ENCODE assay signal across 15 cellular contexts in genomic region chr7:3272691-3273141, GRCh38. TPM values are rescaled to one million over a fixed set of nuclear protein-coding genes. Genes with fewer than 3 reads are reported as not detected.
DNase-seq lines count a peak whose midpoint lies in the region; ATAC-seq, FAIRE-seq and TF ChIP-seq lines count a peak whose summit lies in the region.
"Had no signal": no experiment of that assay in that cellular context is flagged by ENCODE, and none has a peak within 500 bp of the region (broad histone marks: within the 10 kb centered on the region; RNA-seq: fewer than 3 reads in every experiment).

No MANE protein-coding gene starts in this region.

- H3K9ac ChIP-seq in SK-N-SH = no peak overlapping the region

- no peak for TF ChIP-seq RAD21 in SK-N-SH (IDR thresholded peaks at IDR 0.05; ENCODE audit: low read length)

- H3K4me3 ChIP-seq in SK-N-SH (ENCODE audit: low read depth in 2 of 2, low read length in 1 of 2) (no peak overlapping the region), fibroblast of mammary gland (ENCODE audit: control insufficient read depth, low read depth, low read length) (no peak overlapping the region), BE2C (ENCODE audit: low read depth, low read length) (no peak overlapping the region)
- H3K4me3 ChIP-seq: GM23338, K562, smooth muscle cell had no signal

- WGBS in SK-N-SH (ENCODE audit: low lambda C conversion rate) = 11% methylated on average over 2 of the region's 2 CpGs

- no peaks in the 10 kb centered on the region for H3K36me3 ChIP-seq in SK-N-SH (replicated peaks in 1 of 2; ENCODE audit: control insufficient read depth in 1 of 2, insufficient read depth in 2 of 2, low read length in 1 of 2)
- H3K36me3 ChIP-seq in BE2C = no peaks in the 10 kb centered on the region

- POLR2A ChIA-PET in SK-N-SH (lab: Yijun Ruan, JAX) = interaction anchor here (1.4 kb wide), 1 partner anchor 27 kb away, joined by 5 read pairs; no protein-coding TSS in a partner anchor

- H3F3A ChIP-seq in SK-N-SH (replicated peaks; ENCODE audit: insufficient read depth) = no peaks in the 10 kb centered on the region

- no peak for ATAC-seq in SK-N-SH treated with all-trans-retinoic acid at 6 μM for 48 hours
- no peak for ATAC-seq in left colon
- ATAC-seq: GM23338, K562 had no signal

- no peak overlapping the region for H3K27ac ChIP-seq in SK-N-SH (ENCODE audit: low read depth in 2 of 2, low read length in 1 of 2)

- DNase-seq in SK-N-SH (no peak), RPMI7951 (ENCODE audit: low read depth) (peak; percentile 99), fibroblast of mammary gland (ENCODE audit: low read depth) (peak; percentile 94), urothelium cell line (ENCODE audit: low spot score) (peak; percentile 91), left colon (no peak), BE2C (no peak)
- DNase-seq in activated CD4-positive, CD25-positive, alpha-beta regulatory T cell (lab: John Stamatoyannopoulos, UW) = no peak
- DNase-seq: activated T-cell treated with anti-CD3 and anti-CD28 coated beads, Interleukin-2, amount 50 U/mL, for 1 hour; head of caudate nucleus; NK-92 treated with Interleukin-12 subunit alpha and Interleukin-12 subunit beta, amount 100 ng/mL, for 24 hours; T-helper 2 cell had no signal

- CTCF ChIA-PET in SK-N-SH (lab: Yijun Ruan, JAX) = interaction anchor here (0.8 to 3.3 kb wide), 7 partner anchors 8 to 386 kb away, joined by 3 to 13 read pairs (median 5); partner anchors contain the start of gene SDK1

- intact Hi-C loops in left colon (cut with DNase I, micrococcal nuclease) = no loop called here

- TF ChIP-seq CTCF in SK-N-SH (IDR thresholded peaks at IDR 0.05) (no peak), fibroblast of mammary gland (conservative IDR thresholded peaks at IDR 0.05; ENCODE audit: control insufficient read depth, insufficient read depth, low read depth, low read length) (no peak), BE2C (IDR thresholded peaks at IDR 0.05; ENCODE audit: low read depth, low read length) (no peak)

- TF ChIP-seq EP300 in SK-N-SH (IDR thresholded peaks at IDR 0.05; ENCODE audit: borderline replicate concordance in 1 of 2, low read depth in 1 of 2, low read length in 1 of 2) = no peak

- no peak overlapping the region for H2AFZ ChIP-seq in SK-N-SH (ENCODE audit: low read depth)
- H2AFZ ChIP-seq: GM23338 had no signal

- H3K27me3 ChIP-seq in SK-N-SH (ENCODE audit: insufficient read depth) (no peaks in the 10 kb centered on the region), BE2C (no peaks in the 10 kb centered on the region)

- H3K4me1 ChIP-seq in SK-N-SH (ENCODE audit: control insufficient read depth in 1 of 2, insufficient read depth in 2 of 2, low read depth in 1 of 2, low read length in 1 of 2) (peaks cover 0 to 5% of the 10 kb centered on the region in 2 experiments; a peak in 1 of 4 replicates), BE2C (no peaks in the 10 kb centered on the region)

- H3K9me3 ChIP-seq in SK-N-SH (no peaks in the 10 kb centered on the region), BE2C (no peaks in the 10 kb centered on the region)

- FAIRE-seq in urothelium cell line (lab: Jason Lieb, UNC) = no peak
- FAIRE-seq: K562 had no signal

- H3K79me2 ChIP-seq in SK-N-SH (ENCODE audit: insufficient read depth) = no peaks in the 10 kb centered on the region

- no peak overlapping the region for H3K4me2 ChIP-seq in SK-N-SH
- H3K4me2 ChIP-seq: GM23338, smooth muscle cell had no signal

- H4K20me1 ChIP-seq in SK-N-SH (ENCODE audit: insufficient read depth) = no peaks in the 10 kb centered on the region

- no peaks in the 10 kb centered on the region for H3K9me2 ChIP-seq in SK-N-SH

TF ChIP-seq in SK-N-SH treated with all-trans-retinoic acid at 6 μM for 48 hours, 23 proteins besides CTCF, POLR2A, EP300 and RAD21:
- peak; percentile 43; the same call in 1 of the 2 replicates for TF ChIP-seq TCF4 (CRISPR knock-in tag; IDR thresholded peaks at IDR 0.05; ENCODE audit: borderline replicate concordance)
- TF ChIP-seq CSRNP3 (CRISPR knock-in tag; IDR thresholded peaks at IDR 0.05) = no peak
- peak; percentile 50 for TF ChIP-seq ISL1 (CRISPR knock-in tag; IDR thresholded peaks at IDR 0.05)

TF ChIP-seq in SK-N-SH, 30 proteins besides CTCF, POLR2A, EP300 and RAD21:
- TF ChIP-seq SIN3A (IDR thresholded peaks at IDR 0.05; ENCODE audit: borderline replicate concordance, low read depth, low read length) (no peak), JUND (IDR thresholded peaks at IDR 0.05) (no peak), TCF12 (IDR thresholded peaks at IDR 0.05) (no peak), RFX5 (IDR thresholded peaks at IDR 0.05; ENCODE audit: low read length) (no peak), FOSL2 (IDR thresholded peaks at IDR 0.05; ENCODE audit: borderline replicate concordance, low read depth) (no peak), SMC3 (IDR thresholded peaks at IDR 0.05; ENCODE audit: low read depth, low read length) (no peak), USF2 (IDR thresholded peaks at IDR 0.05; ENCODE audit: borderline replicate concordance, low read depth, low read length) (no peak), PBX3 (IDR thresholded peaks at IDR 0.05) (no peak), MEF2A (IDR thresholded peaks at IDR 0.05; ENCODE audit: borderline replicate concordance, low read depth) (no peak), MAX (IDR thresholded peaks at IDR 0.05; ENCODE audit: low read depth) (no peak), TAF1 (IDR thresholded peaks at IDR 0.05; ENCODE audit: borderline replicate concordance, low read depth, low read length) (no peak), RCOR1 (IDR thresholded peaks at IDR 0.05; ENCODE audit: low read length) (no peak), GATA2 (CRISPR knock-in tag; IDR thresholded peaks at IDR 0.05) (no peak), NFIC (IDR thresholded peaks at IDR 0.05; ENCODE audit: borderline replicate concordance) (no peak), GABPA (IDR thresholded peaks at IDR 0.05; ENCODE audit: low read depth) (no peak), POLR2AphosphoS5 (IDR thresholded peaks at IDR 0.05; ENCODE audit: low read depth, low read length) (no peak), REST (IDR thresholded peaks at IDR 0.05; ENCODE audit: low read depth, low read length) (no peak)

RNA-seq across cellular contexts. Expression of gene SDK1, which starts 28.3 kb away (rescaled TPM):
- polyA plus RNA-seq in SK-N-SH (2012; rRNA removed) = 0.96 and 1.2 TPM in 2 replicates
- 0.51 and 0.87 TPM in 2 replicates for polyA plus RNA-seq in SK-N-SH (2012; cell fraction: cytosol; rRNA removed)
- polyA plus RNA-seq in SK-N-SH (2012; cell fraction: nucleus; rRNA removed) = 4.8 and 5.5 TPM in 2 replicates
- 0.68 and 3.1 TPM in 2 replicates for total RNA-seq in RPMI7951 (2014; rRNA removed; shearing (Covaris generic))
- total RNA-seq in left colon = 1 to 10 TPM; 3.4 to 5.8 TPM
- 0.25 TPM for polyA plus RNA-seq in BE2C (2012; ENCODE audit: insufficient read depth, insufficient read length, low read depth)
- polyA plus RNA-seq: K562 had no signal

Comparison
In these comparisons a context has a peak if more than half of its experiments do, and no peak if none do; other contexts are left out.
1. DNase-seq: peak in RPMI7951 (single experiment), fibroblast of mammary gland (single experiment) and urothelium cell line (single experiment); none in SK-N-SH (single experiment), activated CD4-positive, CD25-positive, alpha-beta regulatory T cell (0 of 4), left colon (0 of 2) and BE2C (single experiment).